In genomic region chr2:8641516-8641915, GRCh38 we compare ENCODE assay signal across 23 cellular contexts.
"Had no signal": no experiment of that assay in that cellular context is flagged by ENCODE, and none has a peak within 500 bp of the region (broad histone marks: within the 10 kb centered on the region; RNA-seq: fewer than 3 reads in every experiment).

No MANE protein-coding gene starts in this region.

- H3K27me3 Mint-ChIP-seq: activated CD4-positive, alpha-beta memory T cell treated with anti-CD3 and anti-CD28 coated beads for 36 hours; activated T-helper 17 cell treated with anti-CD3 and anti-CD28 coated beads, Interleukin-2, amount 50 U/mL, for 72 hours; central memory CD8-positive, alpha-beta T cell had no signal

- H3K4me3 ChIP-seq: coronary artery, heart right ventricle, psoas muscle, skin epidermis, suprapubic skin, upper lobe of left lung had no signal

- H3K36me3 ChIP-seq: brain microvascular endothelial cell, heart right ventricle, suprapubic skin, upper lobe of left lung had no signal

- H3K4me3 Mint-ChIP-seq: activated B cell treated with CpG ODN at 0.5 μM for 24 hours; activated CD4-positive, alpha-beta memory T cell treated with anti-CD3 and anti-CD28 coated beads for 36 hours; activated CD8-positive, alpha-beta memory T cell treated with anti-CD3 and anti-CD28 coated beads, Interleukin-2, amount 10 ng/mL, durations not matched to agents 7 days and 5 days; activated naive CD8-positive, alpha-beta T cell treated with anti-CD3 and anti-CD28 coated beads, Interleukin-2, amount 10 ng/mL, durations not matched to agents 7 days and 5 days; activated T-helper 17 cell treated with anti-CD3 and anti-CD28 coated beads, Interleukin-2, amount 50 U/mL, for 72 hours; central memory CD8-positive, alpha-beta T cell; naive thymus-derived CD4-positive, alpha-beta T cell; stimulated activated naive CD8-positive, alpha-beta T cell treated with anti-CD3 and anti-CD28 coated beads, Interleukin-15, amount 100 ng/mL, for 72 hours had no signal

- H3K36me3 Mint-ChIP-seq: activated CD4-positive, alpha-beta memory T cell treated with anti-CD3 and anti-CD28 coated beads for 36 hours; activated naive CD8-positive, alpha-beta T cell treated with anti-CD3 and anti-CD28 coated beads, Interleukin-2, amount 10 ng/mL, durations not matched to agents 7 days and 5 days; naive thymus-derived CD4-positive, alpha-beta T cell had no signal

- H3K27ac ChIP-seq: brain microvascular endothelial cell, coronary artery, heart right ventricle, psoas muscle, suprapubic skin, upper lobe of left lung had no signal

- H3K27me3 ChIP-seq: brain microvascular endothelial cell, heart right ventricle, suprapubic skin, upper lobe of left lung had no signal

- H3K27ac Mint-ChIP-seq: activated B cell treated with CpG ODN at 0.5 μM for 24 hours; activated CD4-positive, alpha-beta memory T cell treated with anti-CD3 and anti-CD28 coated beads for 36 hours; activated CD8-positive, alpha-beta memory T cell treated with anti-CD3 and anti-CD28 coated beads, Interleukin-2, amount 10 ng/mL, durations not matched to agents 7 days and 5 days; activated naive CD8-positive, alpha-beta T cell treated with anti-CD3 and anti-CD28 coated beads, Interleukin-2, amount 10 ng/mL, durations not matched to agents 7 days and 5 days; activated T-helper 17 cell treated with anti-CD3 and anti-CD28 coated beads, Interleukin-2, amount 50 U/mL, for 72 hours; naive thymus-derived CD4-positive, alpha-beta T cell; stimulated activated naive CD8-positive, alpha-beta T cell treated with anti-CD3 and anti-CD28 coated beads, Interleukin-15, amount 100 ng/mL, for 72 hours had no signal

- H3K9me3 ChIP-seq: heart right ventricle, psoas muscle, suprapubic skin, upper lobe of left lung had no signal

- H3K4me1 Mint-ChIP-seq: activated B cell treated with CpG ODN at 0.5 μM for 24 hours; central memory CD8-positive, alpha-beta T cell had no signal

- H3K9me3 Mint-ChIP-seq: activated CD4-positive, alpha-beta memory T cell treated with anti-CD3 and anti-CD28 coated beads for 36 hours; activated T-helper 17 cell treated with anti-CD3 and anti-CD28 coated beads, Interleukin-2, amount 50 U/mL, for 72 hours; central memory CD8-positive, alpha-beta T cell; stimulated activated naive CD8-positive, alpha-beta T cell treated with anti-CD3 and anti-CD28 coated beads, Interleukin-15, amount 100 ng/mL, for 72 hours had no signal

- DNase-seq: activated B cell treated with CpG ODN at 0.5 μM for 24 hours; activated CD4-positive, alpha-beta memory T cell treated with anti-CD3 and anti-CD28 coated beads for 36 hours; activated CD4-positive, alpha-beta T cell treated with anti-CD3 and anti-CD28 coated beads for 4 hours; activated CD8-positive, alpha-beta memory T cell treated with anti-CD3 and anti-CD28 coated beads, Interleukin-2, amount 10 ng/mL, durations not matched to agents 7 days and 5 days; activated naive CD4-positive, alpha-beta T cell; activated naive CD8-positive, alpha-beta T cell treated with anti-CD3 and anti-CD28 coated beads, Interleukin-2, amount 10 ng/mL, durations not matched to agents 7 days and 5 days; brain microvascular endothelial cell; heart right ventricle; left cardiac atrium; mesenchymal stem cell; naive thymus-derived CD4-positive, alpha-beta T cell; psoas muscle; right cardiac atrium; stimulated activated CD4-positive, alpha-beta T cell treated with anti-CD3 and anti-CD28 coated beads, Interleukin-15, amount 100 ng/mL, for 24 hours; stimulated activated CD4-positive, alpha-beta T cell treated with anti-CD3 and anti-CD28 coated beads, Interleukin-2, amount 100 ng/mL, for 48 hours; stimulated activated naive CD8-positive, alpha-beta T cell treated with anti-CD3 and anti-CD28 coated beads, Interleukin-15, amount 100 ng/mL, for 72 hours; upper lobe of left lung had no signal

- ATAC-seq: activated CD8-positive, alpha-beta memory T cell treated with anti-CD3 and anti-CD28 coated beads, Interleukin-2, amount 10 ng/mL, durations not matched to agents 7 days and 5 days; activated T-helper 17 cell treated with anti-CD3 and anti-CD28 coated beads, Interleukin-2, amount 50 U/mL, for 72 hours; esophagus mucosa; heart right ventricle; left cardiac atrium; naive thymus-derived CD4-positive, alpha-beta T cell; psoas muscle; right cardiac atrium; stimulated activated naive CD8-positive, alpha-beta T cell treated with anti-CD3 and anti-CD28 coated beads, Interleukin-15, amount 100 ng/mL, for 72 hours had no signal

- H3K4me1 ChIP-seq: psoas muscle had no signal
